ENCODE assay signal across 9 cellular contexts in genomic region chr1:179295356-179295755, GRCh38. TPM values are rescaled to one million over a fixed set of nuclear protein-coding genes. Genes with fewer than 3 reads are reported as not detected.
DNase-seq lines count a peak whose midpoint lies in the region; ATAC-seq and TF ChIP-seq lines count a peak whose summit lies in the region.
"Had no signal": no experiment of that assay in that cellular context is flagged by ENCODE, and none has a peak within 500 bp of the region (broad histone marks: within the 10 kb centered on the region; RNA-seq: fewer than 3 reads in every experiment).

No MANE protein-coding gene starts in this region.

- no peaks in the 10 kb centered on the region for H3K9me3 ChIP-seq in hepatocyte (ENCODE audit: low read depth)
- no peaks in the 10 kb centered on the region for H3K9me3 ChIP-seq in stomach
- H3K9me3 ChIP-seq: vagina had no signal

- peak overlapping the region; percentile 95 for H3K27ac Mint-ChIP-seq in activated CD8-positive, alpha-beta memory T cell treated with anti-CD3 and anti-CD28 coated beads, Interleukin-2, amount 10 ng/mL, durations not matched to agents 7 days and 5 days
- peak overlapping the region; percentile 92 for H3K27ac Mint-ChIP-seq in activated CD8-positive, alpha-beta T cell treated with anti-CD3 and anti-CD28 coated beads, Interleukin-2, amount 10 ng/mL, durations not matched to agents 7 days and 5 days

- peaks cover 3% of the 10 kb centered on the region for H4K20me1 ChIP-seq in hepatocyte (ENCODE audit: insufficient read depth, poor library complexity, severe bottlenecking)

- no peak for TF ChIP-seq CTCF in hepatocyte (IDR thresholded peaks at IDR 0.05; ENCODE audit: poor library complexity)
- TF ChIP-seq CTCF in stomach (IDR thresholded peaks at IDR 0.05): no peak

- intact Hi-C loops in stomach (cut with DNase I; ENCODE audit: low total_unique reads): loop anchor here (10.0 kb wide), 1 partner anchor 69 kb away; the partner anchor contains the start of gene AXDND1

- peak overlapping the region; percentile 76 for H3K4me2 ChIP-seq in hepatocyte

- whole genome bisulfite sequencing in hepatocyte (ENCODE audit: low lambda C conversion rate, missing lambda C conversion rate): 96% methylated on average over 2 of the region's 2 CpGs
- 83 to 97% (median 94%) methylated on average over 2 of the region's 2 CpGs for WGBS in stomach, 5 donors

- no peak for TF ChIP-seq POLR2A in stomach (IDR thresholded peaks at IDR 0.05)

- H3K27me3 ChIP-seq in hepatocyte (no peaks in the 10 kb centered on the region), stomach (no peaks in the 10 kb centered on the region)
- H3K27me3 ChIP-seq: vagina had no signal

- peak overlapping the region; percentile 96 for H3K27ac ChIP-seq in hepatocyte
- H3K27ac ChIP-seq in stomach: peak overlapping the region in 4 of 5 donors; percentile 92 to 97 (median 96)

- H3K4me3 ChIP-seq in hepatocyte: peak overlapping the region; percentile 75
- peak overlapping the region in 3 of 4 donors; percentile 5 to 77 (median 70) for H3K4me3 ChIP-seq in stomach

- no peak for ATAC-seq in activated CD8-positive, alpha-beta memory T cell treated with anti-CD3 and anti-CD28 coated beads, Interleukin-2, amount 10 ng/mL, durations not matched to agents 7 days and 5 days
- ATAC-seq in activated CD8-positive, alpha-beta T cell treated with anti-CD3 and anti-CD28 coated beads, Interleukin-2, amount 10 ng/mL, durations not matched to agents 7 days and 5 days: no peak

- H3K36me3 Mint-ChIP-seq in activated CD8-positive, alpha-beta memory T cell treated with anti-CD3 and anti-CD28 coated beads, Interleukin-2, amount 10 ng/mL, durations not matched to agents 7 days and 5 days: peaks cover 27% of the 10 kb centered on the region
- peaks cover 31% of the 10 kb centered on the region for H3K36me3 Mint-ChIP-seq in activated CD8-positive, alpha-beta T cell treated with anti-CD3 and anti-CD28 coated beads, Interleukin-2, amount 10 ng/mL, durations not matched to agents 7 days and 5 days (ENCODE audit: low read depth)

- H3K4me1 ChIP-seq in hepatocyte (ENCODE audit: insufficient read depth) (peaks cover 18% of the 10 kb centered on the region), stomach (peaks cover 26 to 66% (median 41%) of the 10 kb centered on the region in 4 donors)

- CTCF ChIA-PET in activated CD8-positive, alpha-beta memory T cell treated with anti-CD3 and anti-CD28 coated beads, Interleukin-2, amount 10 ng/mL, durations not matched to agents 7 days and 5 days (lab: Charles Lee): interaction anchor here (1.1 to 4.3 kb wide), 6 partner anchors 12 to 216 kb away, joined by 3 to 23 read pairs (median 7); no protein-coding TSS in a partner anchor
- CTCF ChIA-PET in activated CD8-positive, alpha-beta T cell treated with anti-CD3 and anti-CD28 coated beads, Interleukin-2, amount 10 ng/mL, durations not matched to agents 7 days and 5 days (lab: Charles Lee): interaction anchor here (0.9 to 3.2 kb wide), 3 partner anchors 70 to 215 kb away, joined by 3 to 16 read pairs (median 15); partner anchors contain the start of genes AXDND1 and TOR3A

- no peaks in the 10 kb centered on the region for H3K27me3 Mint-ChIP-seq in activated CD8-positive, alpha-beta memory T cell treated with anti-CD3 and anti-CD28 coated beads, Interleukin-2, amount 10 ng/mL, durations not matched to agents 7 days and 5 days
- H3K27me3 Mint-ChIP-seq in activated CD8-positive, alpha-beta T cell treated with anti-CD3 and anti-CD28 coated beads, Interleukin-2, amount 10 ng/mL, durations not matched to agents 7 days and 5 days (ENCODE audit: low read depth): no peaks in the 10 kb centered on the region

- H3K9me3 Mint-ChIP-seq in activated CD8-positive, alpha-beta memory T cell treated with anti-CD3 and anti-CD28 coated beads, Interleukin-2, amount 10 ng/mL, durations not matched to agents 7 days and 5 days (ENCODE audit: low read depth): no peaks in the 10 kb centered on the region
- no peaks in the 10 kb centered on the region for H3K9me3 Mint-ChIP-seq in activated CD8-positive, alpha-beta T cell treated with anti-CD3 and anti-CD28 coated beads, Interleukin-2, amount 10 ng/mL, durations not matched to agents 7 days and 5 days (ENCODE audit: insufficient read depth)

- H3K79me2 ChIP-seq in hepatocyte: peaks cover 53% of the 10 kb centered on the region

- TF ChIP-seq EP300 in stomach (IDR thresholded peaks at IDR 0.05): no peak

- no peaks in the 10 kb centered on the region for H3K9me2 ChIP-seq in hepatocyte (replicated peaks; ENCODE audit: insufficient read depth)

- no peak overlapping the region for H2AFZ ChIP-seq in hepatocyte

- H3K4me3 Mint-ChIP-seq in activated CD8-positive, alpha-beta memory T cell treated with anti-CD3 and anti-CD28 coated beads, Interleukin-2, amount 10 ng/mL, durations not matched to agents 7 days and 5 days: peak overlapping the region; percentile 88
- H3K4me3 Mint-ChIP-seq in activated CD8-positive, alpha-beta T cell treated with anti-CD3 and anti-CD28 coated beads, Interleukin-2, amount 10 ng/mL, durations not matched to agents 7 days and 5 days: peak overlapping the region; percentile 96

- peaks cover 57% of the 10 kb centered on the region for H3K4me1 Mint-ChIP-seq in activated CD8-positive, alpha-beta memory T cell treated with anti-CD3 and anti-CD28 coated beads, Interleukin-2, amount 10 ng/mL, durations not matched to agents 7 days and 5 days
- peaks cover 61% of the 10 kb centered on the region for H3K4me1 Mint-ChIP-seq in activated CD8-positive, alpha-beta T cell treated with anti-CD3 and anti-CD28 coated beads, Interleukin-2, amount 10 ng/mL, durations not matched to agents 7 days and 5 days (ENCODE audit: low read depth)

- POLR2A ChIA-PET in activated CD8-positive, alpha-beta T cell treated with anti-CD3 and anti-CD28 coated beads, Interleukin-2, amount 10 ng/mL, durations not matched to agents 7 days and 5 days (lab: Charles Lee): interaction anchor here (2.1 to 2.6 kb wide), 2 partner anchors 70 to 213 kb away, joined by 11 to 16 read pairs; partner anchors contain the start of genes AXDND1 and TOR3A

- DNase-seq in activated CD8-positive, alpha-beta memory T cell treated with anti-CD3 and anti-CD28 coated beads, Interleukin-2, amount 10 ng/mL, durations not matched to agents 7 days and 5 days: no peak
- no peak for DNase-seq in activated CD8-positive, alpha-beta memory T cell treated with anti-CD3 and anti-CD28 coated beads, Interleukin-2, amount 50 U/mL, for 4 hours
- no peak for DNase-seq in activated CD8-positive, alpha-beta T cell treated with anti-CD3 and anti-CD28 coated beads, Interleukin-2, amount 10 ng/mL, durations not matched to agents 7 days and 5 days
- no peak for DNase-seq in hepatocyte (ENCODE audit: low spot score)
- no peak for DNase-seq in stomach
- no peak for DNase-seq in iPS-NIHi11 (ENCODE audit: low spot score)
- DNase-seq in cerebellar nuclear complex (lab: John Stamatoyannopoulos, UW): no peak
- no peak for DNase-seq in NCI-H1694 treated with DMSO at 0.1 percent for 48 hours (lab: John Stamatoyannopoulos, UW)

- H3K36me3 ChIP-seq in hepatocyte (replicated peaks; ENCODE audit: insufficient read depth, low read depth) (no peaks in the 10 kb centered on the region), stomach (no peaks in the 10 kb centered on the region)
- H3K36me3 ChIP-seq: vagina had no signal

RNA-seq across cellular contexts. Expression of gene SOAT1, which starts 1.8 kb away (rescaled TPM):
- total RNA-seq in activated CD8-positive, alpha-beta memory T cell treated with anti-CD3 and anti-CD28 coated beads, Interleukin-2, amount 10 ng/mL, durations not matched to agents 7 days and 5 days: 10 to 100 TPM; 47.8 to 84.5 TPM
- 10 to 100 TPM; 76.1 to 78.3 TPM for total RNA-seq in activated CD8-positive, alpha-beta T cell treated with anti-CD3 and anti-CD28 coated beads, Interleukin-2, amount 10 ng/mL, durations not matched to agents 7 days and 5 days
- total RNA-seq in hepatocyte (20.8 and 28.9 TPM in 2 replicates), stomach (100 to 1,000 TPM in 1 of 5 donors, 10 to 100 TPM in 2, 1 to 10 TPM in 2; 2.9 to 179 (median 10.7) TPM)
- polyA plus RNA-seq in hepatocyte (28.9 and 40.4 TPM in 2 replicates), stomach (1 to 10 TPM; 2.9 to 4.4 (median 4.3) TPM)
